Comparison of ENCODE assay signal across 18 cellular contexts in the genomic region with DNA sequence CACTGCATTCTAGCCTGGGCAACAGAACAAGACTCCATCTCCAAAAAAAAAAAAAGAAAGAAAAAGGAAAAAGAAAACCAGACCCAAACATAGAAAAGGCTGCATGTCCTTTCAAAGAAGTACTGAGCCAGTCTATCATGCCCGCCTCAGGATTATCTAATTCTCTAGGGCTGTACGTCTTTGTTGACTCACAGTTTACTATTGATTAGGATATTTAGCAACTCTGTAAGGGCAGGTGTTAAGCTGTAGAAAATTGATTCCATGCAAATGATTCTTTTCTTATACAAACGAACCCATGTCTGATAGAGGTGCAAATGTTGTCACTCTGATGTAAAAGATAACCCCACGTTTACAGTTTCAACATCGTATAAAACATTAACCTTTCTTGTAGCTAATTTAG.
"Had no signal": no experiment of that assay in that cellular context is flagged by ENCODE, and none has a peak within 500 bp of the region (broad histone marks: within the 10 kb centered on the region; RNA-seq: fewer than 3 reads in every experiment).

No MANE protein-coding gene starts in this region.

- ATAC-seq: gastroesophageal sphincter; left colon; naive thymus-derived CD4-positive, alpha-beta T cell; psoas muscle; sciatic nerve; stimulated activated naive B cell treated with anti-CD40 and anti-IgM and Interleukin-4, amounts not matched to agents 10 μg/mL and 1 μg/mL and 100 μg/mL, for 72 hours; stimulated activated naive CD8-positive, alpha-beta T cell treated with anti-CD3 and anti-CD28 coated beads, Interleukin-15, amount 100 ng/mL, for 72 hours had no signal

- H3K27ac ChIP-seq: epithelial cell of prostate, esophagus muscularis mucosa, gastroesophageal sphincter, psoas muscle, thoracic aorta, transverse colon had no signal

- H3K36me3 ChIP-seq: esophagus muscularis mucosa, gastroesophageal sphincter, thoracic aorta, transverse colon had no signal

- H3K4me1 ChIP-seq: esophagus muscularis mucosa, gastroesophageal sphincter, psoas muscle, transverse colon had no signal

- H3K4me3 ChIP-seq: esophagus muscularis mucosa, gastroesophageal sphincter, psoas muscle, thoracic aorta, transverse colon had no signal

- H3K9me3 ChIP-seq: esophagus muscularis mucosa, gastroesophageal sphincter, psoas muscle, thoracic aorta, transverse colon had no signal

- DNase-seq: effector memory CD4-positive, alpha-beta T cell; glutamatergic neuron; left colon; mammary epithelial cell; naive thymus-derived CD4-positive, alpha-beta T cell; nephron progenitor cell; psoas muscle; retina; stimulated activated CD4-positive, alpha-beta T cell treated with anti-CD3 and anti-CD28 coated beads, Interleukin-2, amount 100 ng/mL, for 24 hours; stimulated activated CD4-positive, alpha-beta T cell treated with anti-CD3 and anti-CD28 coated beads, Interleukin-4, amount 100 ng/mL, for 4 hours; stimulated activated naive B cell treated with anti-CD40 and anti-IgM and Interleukin-4, amounts not matched to agents 10 μg/mL and 1 μg/mL and 100 μg/mL, for 72 hours; stimulated activated naive CD8-positive, alpha-beta T cell treated with anti-CD3 and anti-CD28 coated beads, Interleukin-15, amount 100 ng/mL, for 72 hours; transverse colon had no signal
